ENCODE assay signal across 8 cellular contexts in the genomic region with DNA sequence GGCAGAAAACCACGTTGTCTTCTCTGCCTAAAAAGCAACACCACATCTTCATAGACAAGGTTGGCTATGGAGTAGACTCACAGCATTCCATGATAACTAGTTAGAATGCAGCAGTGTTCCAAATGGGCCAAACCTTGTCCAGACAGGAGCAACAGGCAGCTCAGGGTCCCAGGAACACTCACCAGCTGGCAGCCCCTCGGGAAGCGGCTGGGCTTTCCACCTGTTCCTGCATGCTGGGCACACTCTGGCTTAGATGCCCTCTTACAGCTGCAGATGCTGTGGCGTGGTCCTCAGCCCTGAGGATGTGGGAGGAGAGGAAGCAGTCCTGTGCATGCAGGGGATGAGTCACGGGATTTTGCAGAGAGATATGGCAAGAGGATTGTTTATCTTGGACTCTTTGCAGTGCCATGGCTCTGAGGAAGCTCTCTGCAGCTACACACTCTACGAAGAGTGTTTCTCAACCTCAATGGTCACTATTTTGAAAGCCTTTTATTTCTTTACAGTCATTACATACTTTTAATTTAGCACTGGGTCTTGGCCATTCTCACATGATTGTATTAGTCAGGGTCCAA. TPM values are rescaled to one million over a fixed set of nuclear protein-coding genes. Genes with fewer than 3 reads are reported as not detected.
DNase-seq lines count a peak whose midpoint lies in the region; ATAC-seq and TF ChIP-seq lines count a peak whose summit lies in the region.

No MANE protein-coding gene starts in this region.

- H3K27ac Mint-ChIP-seq in stimulated activated naive CD8-positive, alpha-beta T cell treated with anti-CD3 and anti-CD28 coated beads, Interleukin-15, amount 100 ng/mL, for 72 hours = no peak overlapping the region

- TF ChIP-seq CTCF in RWPE1 (conservative IDR thresholded peaks at IDR 0.05; ENCODE audit: low read depth) (no peak), prostate gland (IDR thresholded peaks at IDR 0.05) (no peak)

- H3K27ac ChIP-seq in RWPE1 (peak overlapping the region; percentile 96), prostate gland (no peak overlapping the region)

- no peaks in the 10 kb centered on the region for H3K4me1 ChIP-seq in prostate gland (replicated peaks)

- H3K4me3 ChIP-seq in prostate gland = no peak overlapping the region

- CTCF ChIA-PET in RWPE1 (lab: Yijun Ruan, JAX) = interaction anchor here (0.6 kb wide), 1 partner anchor 380 kb away, joined by 4 read pairs; no protein-coding TSS in a partner anchor

- peak; percentile 57 for ATAC-seq in stimulated activated naive CD8-positive, alpha-beta T cell treated with anti-CD3 and anti-CD28 coated beads, Interleukin-15, Interleukin-2, amounts not matched to agents 100 U/mL and 50 U/mL, for 24 hours
- ATAC-seq in stimulated activated naive CD8-positive, alpha-beta T cell treated with anti-CD3 and anti-CD28 coated beads, Interleukin-15, amount 100 ng/mL, for 72 hours = no peak
- ATAC-seq in esophagus mucosa (peak; percentile 87), GM21737 (IDR thresholded peaks at IDR 0.05; ENCODE audit: unreplicated experiment) (no peak), HG03039 (IDR thresholded peaks at IDR 0.05; ENCODE audit: unreplicated experiment) (no peak)

- POLR2A ChIA-PET in RWPE1 (lab: Yijun Ruan, JAX; ENCODE audit: low non-redundant PET) = interaction anchor here (0.7 to 1.0 kb wide), 2 partner anchors 19 to 30 kb away, joined by 3 to 4 read pairs; no protein-coding TSS in a partner anchor

- no peaks in the 10 kb centered on the region for H3K27me3 ChIP-seq in prostate gland (replicated peaks; ENCODE audit: insufficient read depth)

- H3K4me3 Mint-ChIP-seq in stimulated activated naive CD8-positive, alpha-beta T cell treated with anti-CD3 and anti-CD28 coated beads, Interleukin-15, amount 100 ng/mL, for 72 hours = no peak overlapping the region

- H3K9me3 ChIP-seq in prostate gland = no peaks in the 10 kb centered on the region

- WGBS in prostate gland = 14% methylated on average over 6 of the region's 6 CpGs

- peaks cover 33% of the 10 kb centered on the region for H3K4me1 Mint-ChIP-seq in stimulated activated naive CD8-positive, alpha-beta T cell treated with anti-CD3 and anti-CD28 coated beads, Interleukin-15, amount 100 ng/mL, for 72 hours

- no peaks in the 10 kb centered on the region for H3K27me3 Mint-ChIP-seq in stimulated activated naive CD8-positive, alpha-beta T cell treated with anti-CD3 and anti-CD28 coated beads, Interleukin-15, amount 100 ng/mL, for 72 hours

- DNase-seq in stimulated activated naive CD8-positive, alpha-beta T cell treated with anti-CD3 and anti-CD28 coated beads, Interleukin-15, Interleukin-2, amounts not matched to agents 100 U/mL and 50 U/mL, for 24 hours = no peak
- DNase-seq in stimulated activated naive CD8-positive, alpha-beta T cell treated with anti-CD3 and anti-CD28 coated beads, Interleukin-15, amount 100 ng/mL, for 72 hours = no peak
- peak; percentile 95 for DNase-seq in RWPE1 (ENCODE audit: low spot score)
- DNase-seq in prostate gland (ENCODE audit: low spot score) = peak; percentile 73
- no peak for DNase-seq in activated CD8-positive, alpha-beta memory T cell treated with anti-CD3 and anti-CD28 coated beads, Interleukin-2, amount 50 U/mL, for 4 hours

- intact Hi-C loops in prostate gland (cut with DNase I) = no loop called here

- no peaks in the 10 kb centered on the region for H3K36me3 ChIP-seq in prostate gland

- H3K9me3 Mint-ChIP-seq in stimulated activated naive CD8-positive, alpha-beta T cell treated with anti-CD3 and anti-CD28 coated beads, Interleukin-15, amount 100 ng/mL, for 72 hours = no peaks in the 10 kb centered on the region

- no peak for TF ChIP-seq POLR2A in prostate gland (IDR thresholded peaks at IDR 0.05)

RNA-seq across cellular contexts. Expression of gene NRROS, which starts 11.3 kb away (rescaled TPM):
- total RNA-seq in esophagus mucosa (0.40 TPM), prostate gland (1 to 10 TPM; 2.0 to 5.5 TPM)

Comparison
In these comparisons a context has a peak if more than half of its experiments do, and no peak if none do; other contexts are left out.
1. ATAC-seq: peak in stimulated activated naive CD8-positive, alpha-beta T cell treated with anti-CD3 and anti-CD28 coated beads, Interleukin-15, Interleukin-2, amounts not matched to agents 100 U/mL and 50 U/mL, for 24 hours (single experiment) and esophagus mucosa (single experiment); none in stimulated activated naive CD8-positive, alpha-beta T cell treated with anti-CD3 and anti-CD28 coated beads, Interleukin-15, amount 100 ng/mL, for 72 hours (single experiment), GM21737 (single experiment) and HG03039 (single experiment).
2. DNase-seq: peak in RWPE1 (single experiment) and prostate gland (single experiment); none in stimulated activated naive CD8-positive, alpha-beta T cell treated with anti-CD3 and anti-CD28 coated beads, Interleukin-15, Interleukin-2, amounts not matched to agents 100 U/mL and 50 U/mL, for 24 hours (single experiment), stimulated activated naive CD8-positive, alpha-beta T cell treated with anti-CD3 and anti-CD28 coated beads, Interleukin-15, amount 100 ng/mL, for 72 hours (0 of 2) and activated CD8-positive, alpha-beta memory T cell treated with anti-CD3 and anti-CD28 coated beads, Interleukin-2, amount 50 U/mL, for 4 hours (single experiment).